ENCODE assay signal across 16 cellular contexts in genomic region chr4:76804060-76804459, GRCh38.
DNase-seq lines count a peak whose midpoint lies in the region; ATAC-seq and TF ChIP-seq lines count a peak whose summit lies in the region.
"Had no signal": no experiment of that assay in that cellular context is flagged by ENCODE, and none has a peak within 500 bp of the region (broad histone marks: within the 10 kb centered on the region; RNA-seq: fewer than 3 reads in every experiment).

No MANE protein-coding gene starts in this region.

- H3K4me3 ChIP-seq in endodermal cell (ENCODE audit: low read length) (no peak overlapping the region), neural progenitor cell (no peak overlapping the region), tibial nerve (no peak overlapping the region)
- H3K4me3 ChIP-seq: left lung, psoas muscle had no signal

- peak overlapping the region; percentile 74 for H2AFZ ChIP-seq in neural progenitor cell (replicated peaks)

- H3K27me3 Mint-ChIP-seq in endodermal cell (ENCODE audit: insufficient read depth) (peaks cover 11% of the 10 kb centered on the region), neural progenitor cell (ENCODE audit: insufficient read depth, low read depth) (peaks cover 9% of the 10 kb centered on the region)
- peaks cover 5% of the 10 kb centered on the region for H3K27me3 Mint-ChIP-seq in activated CD8-positive, alpha-beta T cell treated with anti-CD3 and anti-CD28 coated beads for 36 hours

- CTCF ChIA-PET in RWPE1 (lab: Yijun Ruan, JAX): no interaction called here
- CTCF ChIA-PET in activated CD8-positive, alpha-beta T cell treated with anti-CD3 and anti-CD28 coated beads for 36 hours (lab: Charles Lee): no interaction called here

- no peaks in the 10 kb centered on the region for H3K79me2 ChIP-seq in neural progenitor cell (ENCODE audit: low read depth)

- TF ChIP-seq CTCF in RWPE1 (conservative IDR thresholded peaks at IDR 0.05; ENCODE audit: low read depth) (no peak), endodermal cell (conservative IDR thresholded peaks at IDR 0.05) (no peak), neural progenitor cell (IDR thresholded peaks at IDR 0.05) (no peak), tibial nerve (IDR thresholded peaks at IDR 0.05) (no peak)
- no peak for TF ChIP-seq CTCF in activated CD8-positive, alpha-beta T cell treated with anti-CD3 and anti-CD28 coated beads for 36 hours (IDR thresholded peaks at IDR 0.05)

- H3K27me3 ChIP-seq in endodermal cell (ENCODE audit: control insufficient read depth, insufficient read depth, low read length, poor library complexity, severe bottlenecking) (no peaks in the 10 kb centered on the region), neural progenitor cell (peaks cover 28% of the 10 kb centered on the region), tibial nerve (no peaks in the 10 kb centered on the region)
- H3K27me3 ChIP-seq: left lung had no signal

- H3K36me3 Mint-ChIP-seq in endodermal cell (ENCODE audit: low read depth) (no peaks in the 10 kb centered on the region), neural progenitor cell (peaks cover 4% of the 10 kb centered on the region)
- H3K36me3 Mint-ChIP-seq in activated CD8-positive, alpha-beta T cell treated with anti-CD3 and anti-CD28 coated beads for 36 hours (ENCODE audit: low read depth): no peaks in the 10 kb centered on the region

- H3K4me1 ChIP-seq in endodermal cell (ENCODE audit: control insufficient read depth, insufficient read depth, low read length) (peaks cover 6% of the 10 kb centered on the region), neural progenitor cell (peaks cover 29% of the 10 kb centered on the region), tibial nerve (peaks cover 0 to 26% (median 5%) of the 10 kb centered on the region in 4 donors)
- H3K4me1 ChIP-seq: left lung, psoas muscle had no signal

- H3K27ac Mint-ChIP-seq in endodermal cell (no peak overlapping the region), neural progenitor cell (peak overlapping the region; percentile 77)
- H3K27ac Mint-ChIP-seq in activated CD8-positive, alpha-beta T cell treated with anti-CD3 and anti-CD28 coated beads for 36 hours: no peak overlapping the region
- H3K27ac Mint-ChIP-seq: activated naive CD4-positive, alpha-beta T cell treated with anti-CD3 and anti-CD28 coated beads for 36 hours; stimulated activated naive CD8-positive, alpha-beta T cell treated with anti-CD3 and anti-CD28 coated beads, Interleukin-15, Interleukin-2, amounts not matched to agents 100 ng/mL and 50 ng/mL, for 24 hours had no signal

- H3K4me1 Mint-ChIP-seq in endodermal cell (peaks cover 28% of the 10 kb centered on the region), neural progenitor cell (peaks cover 32% of the 10 kb centered on the region)
- no peaks in the 10 kb centered on the region for H3K4me1 Mint-ChIP-seq in activated CD8-positive, alpha-beta T cell treated with anti-CD3 and anti-CD28 coated beads for 36 hours (ENCODE audit: low read depth)

- H3K9me3 ChIP-seq in endodermal cell (ENCODE audit: control insufficient read depth, low read length): peaks cover 33% of the 10 kb centered on the region
- no peaks in the 10 kb centered on the region for H3K9me3 ChIP-seq in neural progenitor cell (ENCODE audit: low read depth)
- H3K9me3 ChIP-seq in tibial nerve: peaks cover 0 to 13% (median 0%) of the 10 kb centered on the region in 4 donors

- WGBS in endodermal cell (ENCODE audit: insufficient coverage in 1 of 2, insufficient read length in 1 of 2), 2 experiments: 40 to 60% methylated on average over 2 to 3 of the region's 3 CpGs
- 23% methylated on average over 3 of the region's 3 CpGs for WGBS in tibial nerve, 2 donors

- H3K36me3 ChIP-seq in endodermal cell (ENCODE audit: control insufficient read depth, insufficient read depth, low read length): no peaks in the 10 kb centered on the region
- no peaks in the 10 kb centered on the region for H3K36me3 ChIP-seq in neural progenitor cell
- no peaks in the 10 kb centered on the region for H3K36me3 ChIP-seq in tibial nerve
- H3K36me3 ChIP-seq: left lung had no signal

- no peak overlapping the region for H3K4me3 Mint-ChIP-seq in endodermal cell
- H3K4me3 Mint-ChIP-seq in neural progenitor cell: no peak overlapping the region
- no peak overlapping the region for H3K4me3 Mint-ChIP-seq in activated CD8-positive, alpha-beta T cell treated with anti-CD3 and anti-CD28 coated beads for 36 hours
- H3K4me3 Mint-ChIP-seq: activated naive CD4-positive, alpha-beta T cell treated with anti-CD3 and anti-CD28 coated beads for 36 hours; stimulated activated naive CD8-positive, alpha-beta T cell treated with anti-CD3 and anti-CD28 coated beads, Interleukin-15, Interleukin-2, amounts not matched to agents 100 ng/mL and 50 ng/mL, for 24 hours had no signal

- DNase-seq in EH (ENCODE audit: low read depth) (peak; percentile 66), RWPE1 (ENCODE audit: low spot score) (no peak), endodermal cell (no peak), neural progenitor cell (ENCODE audit: low spot score) (peak; percentile 21), tibial nerve (ENCODE audit: low spot score in 2 of 2) (no peak), NCI-H187 (lab: John Stamatoyannopoulos, UW) (no peak)
- DNase-seq in activated CD8-positive, alpha-beta T cell treated with anti-CD3 and anti-CD28 coated beads for 36 hours: no peak
- DNase-seq: activated CD4-positive, alpha-beta T cell treated with anti-CD3 and anti-CD28 coated beads, Interleukin-2, amount 50 U/mL, for 1 hour; activated naive CD4-positive, alpha-beta T cell treated with anti-CD3 and anti-CD28 coated beads for 36 hours; effector CD4-positive, alpha-beta T cell; Kasumi-1; left lung; NCI-H345; psoas muscle had no signal

- H3F3A ChIP-seq in neural progenitor cell (ENCODE audit: low read depth): peaks cover 22% of the 10 kb centered on the region

- H3K9ac ChIP-seq in endodermal cell (ENCODE audit: extremely low read depth, low read length, poor library complexity, severe bottlenecking) (no peak overlapping the region), neural progenitor cell (no peak overlapping the region)

- no peak for TF ChIP-seq POLR2A in tibial nerve (IDR thresholded peaks at IDR 0.05)

- H4K20me1 ChIP-seq in neural progenitor cell (ENCODE audit: low read depth): no peaks in the 10 kb centered on the region

- POLR2A ChIA-PET in RWPE1 (lab: Yijun Ruan, JAX; ENCODE audit: low non-redundant PET): no interaction called here
- POLR2A ChIA-PET in activated CD8-positive, alpha-beta T cell treated with anti-CD3 and anti-CD28 coated beads for 36 hours (lab: Charles Lee): no interaction called here

- intact Hi-C loops in activated CD8-positive, alpha-beta T cell treated with anti-CD3 and anti-CD28 coated beads for 36 hours (cut with micrococcal nuclease): no loop called here

- peak overlapping the region; percentile 39; the same call in 1 of the 2 replicates for H3K27ac ChIP-seq in RWPE1
- peak overlapping the region; percentile 13 for H3K27ac ChIP-seq in endodermal cell (ENCODE audit: low read depth, low read length)
- no peak overlapping the region for H3K27ac ChIP-seq in neural progenitor cell
- no peak overlapping the region for H3K27ac ChIP-seq in tibial nerve
- H3K27ac ChIP-seq: left lung, psoas muscle had no signal

- H3K4me2 ChIP-seq in neural progenitor cell: peak overlapping the region; percentile 83

- TF ChIP-seq EP300 in tibial nerve (IDR thresholded peaks at IDR 0.05): no peak

- no peak for ATAC-seq in activated CD8-positive, alpha-beta T cell treated with anti-CD3 and anti-CD28 coated beads for 36 hours
- no peak for ATAC-seq in HG03469 (IDR thresholded peaks at IDR 0.05; ENCODE audit: unreplicated experiment)
- ATAC-seq: psoas muscle had no signal

- H3K9me3 Mint-ChIP-seq in endodermal cell (peaks cover 29% of the 10 kb centered on the region), neural progenitor cell (peaks cover 24% of the 10 kb centered on the region)
- peaks cover 6% of the 10 kb centered on the region for H3K9me3 Mint-ChIP-seq in activated CD8-positive, alpha-beta T cell treated with anti-CD3 and anti-CD28 coated beads for 36 hours

Comparison
In these comparisons a context has a peak if more than half of its experiments do, and no peak if none do; other contexts are left out.
1. DNase-seq: peak in EH (single experiment) and neural progenitor cell (single experiment); none in RWPE1 (single experiment), endodermal cell (single experiment), activated CD8-positive, alpha-beta T cell treated with anti-CD3 and anti-CD28 coated beads for 36 hours (single experiment), tibial nerve (0 of 2) and NCI-H187 (0 of 2).
2. H3K27ac ChIP-seq: peak in RWPE1 (single experiment) and endodermal cell (single experiment); none in neural progenitor cell (single experiment) and tibial nerve (0 of 4).